16 cellular contexts compared by ENCODE assay signal in genomic region chr4:29983890-29984289, GRCh38.
A peak's percentile ranks its signal among the peaks of the same experiment; 100 is the strongest.
DNase-seq lines count a peak whose midpoint lies in the region; ATAC-seq and TF ChIP-seq lines count a peak whose summit lies in the region.
"Had no signal": no experiment of that assay in that cellular context is flagged by ENCODE, and none has a peak within 500 bp of the region (broad histone marks: within the 10 kb centered on the region; RNA-seq: fewer than 3 reads in every experiment).

No MANE protein-coding gene starts in this region.

- ATAC-seq in GM21576 (IDR thresholded peaks at IDR 0.05; ENCODE audit: unreplicated experiment) = no peak
- ATAC-seq: K562 had no signal

- no peak overlapping the region for H3K4me3 ChIP-seq in epithelial cell of esophagus (ENCODE audit: low read length)
- H3K4me3 ChIP-seq: K562, MG63, SJSA1 had no signal

- TF ChIP-seq CTCF in epithelial cell of esophagus (IDR thresholded peaks at IDR 0.05; ENCODE audit: insufficient read depth, low read depth, low read length, missing control alignments) = no peak

- DNase-seq in DMS 273 (lab: John Stamatoyannopoulos, UW; ENCODE audit: unreplicated experiment) (peak; percentile 3), DMS 273 treated with DMSO at 0.1 percent for 48 hours (lab: John Stamatoyannopoulos, UW) (no peak), HT1080 (ENCODE audit: low read depth) (peak; percentile 8), NCI-H2171 (lab: John Stamatoyannopoulos, UW) (peak; percentile 0), epithelial cell of esophagus (ENCODE audit: low read depth) (peak; percentile 1), KG1 (lab: John Stamatoyannopoulos, UW) (no peak), HCEC 1CT (no peak)
- DNase-seq: H9; MG63; NCI-H1417 treated with DMSO at 0.1 percent for 48 hours; NCI-H510A; NK-92 treated with Interleukin-12 subunit alpha and Interleukin-12 subunit beta, amount 100 ng/mL, for 24 hours; T-helper 9 cell had no signal

Comparison
In these comparisons a context has a peak if more than half of its experiments do, and no peak if none do; other contexts are left out.
1. DNase-seq: peak in DMS 273 (single experiment), HT1080 (single experiment), NCI-H2171 (single experiment) and epithelial cell of esophagus (single experiment); none in DMS 273 treated with DMSO at 0.1 percent for 48 hours (single experiment), KG1 (single experiment) and HCEC 1CT (single experiment).